ENCODE assay signal across 8 cellular contexts in genomic region chr14:31945074-31945613, GRCh38.
A peak's percentile ranks its signal among the peaks of the same experiment; 100 is the strongest.
DNase-seq lines count a peak whose midpoint lies in the region; ATAC-seq and TF ChIP-seq lines count a peak whose summit lies in the region.

No MANE protein-coding gene starts in this region.

- ATAC-seq in GM18498 (IDR thresholded peaks at IDR 0.05; ENCODE audit: unreplicated experiment) = peak; percentile 55
- peak; percentile 86 for ATAC-seq in GM21786 (IDR thresholded peaks at IDR 0.05; ENCODE audit: unreplicated experiment)
- ATAC-seq in left lobe of liver = no peak

- H3K9me2 ChIP-seq in hepatocyte (replicated peaks; ENCODE audit: insufficient read depth) = no peaks in the 10 kb centered on the region

- H3K27ac Mint-ChIP-seq in HFFc6 = no peak overlapping the region

- TF ChIP-seq CTCF in hepatocyte (IDR thresholded peaks at IDR 0.05; ENCODE audit: poor library complexity) (no peak), HFFc6 (IDR thresholded peaks at IDR 0.05) (no peak), testis (IDR thresholded peaks at IDR 0.05) (no peak)

- H2AFZ ChIP-seq in hepatocyte = no peak overlapping the region

- no peak for TF ChIP-seq POLR2A in testis (IDR thresholded peaks at IDR 0.05)

- H3K9me3 ChIP-seq in hepatocyte (ENCODE audit: low read depth) (no peaks in the 10 kb centered on the region), testis (no peaks in the 10 kb centered on the region)

- H4K20me1 ChIP-seq in hepatocyte (ENCODE audit: insufficient read depth, poor library complexity, severe bottlenecking) = no peaks in the 10 kb centered on the region

- H3K27me3 Mint-ChIP-seq in HFFc6 (ENCODE audit: insufficient read depth) = peaks cover 5% of the 10 kb centered on the region

- H3K27ac ChIP-seq in hepatocyte (peak overlapping the region; percentile 98), testis (no peak overlapping the region)

- 57% methylated on average over 3 of the region's 3 CpGs for WGBS in hepatocyte (ENCODE audit: low lambda C conversion rate, missing lambda C conversion rate)
- 79 to 87% methylated on average over 2 to 3 of the region's 3 CpGs for WGBS in testis, 2 donors

- intact Hi-C loops in testis (cut with DNase I; ENCODE audit: low total_unique reads) = no loop called here

- H3K9me3 Mint-ChIP-seq in HFFc6 = no peaks in the 10 kb centered on the region

- H3K36me3 ChIP-seq in hepatocyte (replicated peaks; ENCODE audit: insufficient read depth, low read depth) (no peaks in the 10 kb centered on the region), testis (ENCODE audit: low read depth, missing control alignments) (no peaks in the 10 kb centered on the region)

- H3K4me1 ChIP-seq in hepatocyte (ENCODE audit: insufficient read depth) (peaks cover 33% of the 10 kb centered on the region), testis (no peaks in the 10 kb centered on the region)

- H3K27me3 ChIP-seq in hepatocyte = no peaks in the 10 kb centered on the region
- no peaks in the 10 kb centered on the region for H3K27me3 ChIP-seq in testis

- H3K4me3 ChIP-seq in hepatocyte (no peak overlapping the region), testis (no peak overlapping the region)

- no peaks in the 10 kb centered on the region for H3K36me3 Mint-ChIP-seq in HFFc6 (ENCODE audit: low read depth)

- H3K4me2 ChIP-seq in hepatocyte = peak overlapping the region; percentile 66

- DNase-seq in NCI-H774 (lab: John Stamatoyannopoulos, UW) (peak; percentile 49), hepatocyte (ENCODE audit: low spot score) (peak; percentile 42), HFFc6 (no peak), testis (no peak), HT-29 (ENCODE audit: low spot score) (no peak), left lobe of liver (ENCODE audit: low spot score) (no peak)

- H3K4me3 Mint-ChIP-seq in HFFc6 = no peak overlapping the region

- H3K4me1 Mint-ChIP-seq in HFFc6 (ENCODE audit: low read depth) = peaks cover 17% of the 10 kb centered on the region

- no peaks in the 10 kb centered on the region for H3K79me2 ChIP-seq in hepatocyte

Comparison
In these comparisons a context has a peak if more than half of its experiments do, and no peak if none do; other contexts are left out.
1. DNase-seq: peak in NCI-H774 (single experiment) and hepatocyte (single experiment); none in HFFc6 (single experiment), testis (single experiment), HT-29 (single experiment) and left lobe of liver (single experiment).